ENCODE assay signal across 8 cellular contexts in the genomic region with DNA sequence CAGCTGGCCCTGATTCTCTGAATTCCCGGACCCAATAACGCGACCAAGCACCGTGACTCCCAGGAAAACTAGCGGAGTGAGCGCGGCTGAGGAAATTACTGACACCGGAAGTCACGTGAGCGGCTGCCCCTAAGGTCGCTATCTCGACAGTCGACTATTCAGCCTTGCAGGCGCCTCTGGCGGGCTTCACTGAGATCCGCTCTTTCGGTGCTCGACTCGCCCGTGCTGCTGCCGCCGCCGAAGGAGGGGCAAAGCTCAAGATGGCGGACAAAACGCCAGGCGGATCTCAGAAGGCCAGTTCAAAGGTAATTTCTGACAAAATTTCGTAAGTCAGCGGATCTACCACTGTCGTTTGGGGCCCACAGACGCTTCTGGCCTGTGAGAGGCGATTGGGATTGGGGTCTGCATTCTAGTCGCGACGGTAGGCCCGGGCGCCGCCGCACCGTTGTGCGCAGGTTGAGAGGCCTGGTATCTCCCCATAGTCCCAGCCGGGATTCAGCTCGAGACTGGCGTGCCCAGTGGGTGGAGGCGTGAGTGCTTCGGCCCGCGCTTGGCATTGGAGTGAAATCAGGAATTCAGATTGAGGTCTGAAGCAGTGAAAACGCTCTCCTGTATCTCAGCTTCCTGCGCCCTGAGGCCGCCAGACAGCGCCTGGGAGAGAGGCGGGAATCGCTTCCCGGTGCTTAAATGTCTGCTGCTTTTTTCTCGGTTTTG. TPM values are rescaled to one million over a fixed set of nuclear protein-coding genes. Genes with fewer than 3 reads are reported as not detected.
DNase-seq lines count a peak whose midpoint lies in the region; ATAC-seq and TF ChIP-seq lines count a peak whose summit lies in the region.

A gene (plus strand): TSS at position 202 of the 714 bp plus-strand sequence. CDS start 59 bp downstream, at position 261.

- H3K36me3 ChIP-seq in ACC112 (ENCODE audit: insufficient read depth, low read length): no peaks in the 10 kb centered on the region
- H3K36me3 ChIP-seq in breast epithelium: no peaks in the 10 kb centered on the region

- peaks cover 25% of the 10 kb centered on the region for H3K4me1 ChIP-seq in ACC112 (ENCODE audit: control insufficient read depth, insufficient read depth, low read length, unreplicated experiment)
- peaks cover 0 to 4% of the 10 kb centered on the region in 2 donors for H3K4me1 ChIP-seq in breast epithelium

- peak; percentile 78 for ATAC-seq in GM18870 (IDR thresholded peaks at IDR 0.05; ENCODE audit: unreplicated experiment)
- ATAC-seq in HG03135 (IDR thresholded peaks at IDR 0.05; ENCODE audit: unreplicated experiment): peak; percentile 92

- no peak for TF ChIP-seq CTCF in VCaP (conservative IDR thresholded peaks at IDR 0.05)
- TF ChIP-seq CTCF in breast epithelium (IDR thresholded peaks at IDR 0.05): peak; percentile 10 to 32 (median 17)

- no peak for TF ChIP-seq POLR2A in breast epithelium (IDR thresholded peaks at IDR 0.05)

- H3K27me3 ChIP-seq in ACC112 (ENCODE audit: insufficient read depth, low read length) (no peaks in the 10 kb centered on the region), breast epithelium (no peaks in the 10 kb centered on the region)

- intact Hi-C loops in breast epithelium (cut with DNase I; ENCODE audit: low total_unique reads): loop anchor here (5.0 kb wide), 1 partner anchor 1764 kb away; no protein-coding TSS in a partner anchor

- H3K9me3 ChIP-seq in breast epithelium (no peaks in the 10 kb centered on the region), iPS-18c (ENCODE audit: control insufficient read depth, insufficient read depth, low read length) (no peaks in the 10 kb centered on the region)

- DNase-seq in NCI-H2196 treated with DMSO at 0.1 percent for 48 hours (lab: John Stamatoyannopoulos, UW; ENCODE audit: unreplicated experiment) (peak; percentile 99), breast epithelium (ENCODE audit: low spot score in 2 of 2) (peak; percentile 93 to 95)

- peak within 1 kb of the TSS; percentile 91 for H3K27ac ChIP-seq in ACC112 (ENCODE audit: low read depth, low read length)
- H3K27ac ChIP-seq in VCaP: peak within 1 kb of the TSS; percentile 90
- H3K27ac ChIP-seq in breast epithelium: peak within 1 kb of the TSS; percentile 97
- H3K27ac ChIP-seq in skin epidermis: peak within 1 kb of the TSS; percentile 77 to 98 (median 94)

- H2AFZ ChIP-seq in ACC112 (ENCODE audit: low read length, unreplicated experiment): peak within 1 kb of the TSS; percentile 83

- peaks cover 62% of the 10 kb centered on the region for H3K79me2 ChIP-seq in ACC112 (ENCODE audit: control insufficient read depth, insufficient read depth, low read length, unreplicated experiment)

- peak within 1 kb of the TSS; percentile 83 for H3K4me3 ChIP-seq in ACC112 (ENCODE audit: low read depth, low read length)
- H3K4me3 ChIP-seq in breast epithelium: peak within 1 kb of the TSS; percentile 89 to 95 (median 94)
- peak within 1 kb of the TSS; percentile 89 for H3K4me3 ChIP-seq in iPS-18c (ENCODE audit: insufficient read depth, low read depth, low read length)
- H3K4me3 ChIP-seq in skin epidermis: peak within 1 kb of the TSS; percentile 60 to 97 (median 89)

RNA-seq across cellular contexts. Expression of the gene that starts here (rescaled TPM):
- 100 to 1,000 TPM in 1 of 3 donors, 10 to 100 TPM in 2; 79.8 to 122 (median 96.4) TPM for total RNA-seq in breast epithelium

Comparison
In these comparisons a context has a peak if more than half of its experiments do, and no peak if none do; other contexts are left out.
1. Peak in every context shown above with its lines: DNase-seq, ATAC-seq, H3K4me3 ChIP-seq and H3K27ac ChIP-seq.